In genomic region chr2:36480596-36480995, GRCh38 we compare ENCODE assay signal across 16 cellular contexts.
"Had no signal": no experiment of that assay in that cellular context is flagged by ENCODE, and none has a peak within 500 bp of the region (broad histone marks: within the 10 kb centered on the region; RNA-seq: fewer than 3 reads in every experiment).

No MANE protein-coding gene starts in this region.

- H3K27ac ChIP-seq: left ventricle myocardium inferior, right atrium auricular region, spleen, upper lobe of right lung, VCaP had no signal

- H3K27me3 ChIP-seq: gastroesophageal sphincter, right atrium auricular region, spleen, upper lobe of right lung had no signal

- DNase-seq: activated CD4-positive, alpha-beta T cell treated with anti-CD3 and anti-CD28 coated beads for 4 hours; activated CD8-positive, alpha-beta memory T cell treated with anti-CD3 and anti-CD28 coated beads, Interleukin-2, amount 50 U/mL, for 4 hours; activated CD8-positive, alpha-beta T cell treated with anti-CD3 and anti-CD28 coated beads for 36 hours; activated naive CD4-positive, alpha-beta T cell treated with anti-CD3 and anti-CD28 coated beads, Interleukin-2, amount 10 ng/mL, durations not matched to agents 7 days and 5 days; left ventricle myocardium inferior; mesendoderm; spleen; stimulated activated CD4-positive, alpha-beta T cell treated with anti-CD3 and anti-CD28 coated beads, Interleukin-1b, Interleukin-23, amount 100 ng/mL, for 48 hours; stimulated activated naive B cell treated with anti-CD40 and anti-IgM and Interleukin-4, amounts not matched to agents 10 μg/mL and 1 μg/mL and 100 μg/mL, for 72 hours; T-helper 1 cell; upper lobe of right lung had no signal

- H3K4me3 ChIP-seq: gastroesophageal sphincter, left ventricle myocardium inferior, right atrium auricular region, spleen, upper lobe of right lung had no signal

- FAIRE-seq: colon, keratinocyte had no signal
